Comparison of ENCODE assay signal across 8 cellular contexts in genomic region chr7:43869898-43870240, GRCh38. TPM values are rescaled to one million over a fixed set of nuclear protein-coding genes. Genes with fewer than 3 reads are reported as not detected.
DNase-seq lines count a peak whose midpoint lies in the region; ATAC-seq, FAIRE-seq and TF ChIP-seq lines count a peak whose summit lies in the region.

No MANE protein-coding gene starts in this region.

- TF ChIP-seq CTCF in GM10266 (IDR thresholded peaks at IDR 0.05; ENCODE audit: control insufficient read depth, insufficient read depth, low read depth, missing control alignments) = no peak

- peak overlapping the region; percentile 83 for H3K4me3 Mint-ChIP-seq in dendritic cell treated with granulocyte-macrophage colony-stimulating factor and Interleukin-4, amounts not matched to agents 40 ng/mL and 50 ng/mL, for 4 days

- no peak overlapping the region for H3K27ac ChIP-seq in mesendoderm (ENCODE audit: low read depth, low read length)

- peak; percentile 90 for FAIRE-seq in RCC 7860 (lab: Jason Lieb, UNC)

- H3K36me3 ChIP-seq in mesendoderm (ENCODE audit: control insufficient read depth, insufficient read depth, low read length) = peaks cover 8% of the 10 kb centered on the region

- H3K4me3 ChIP-seq in mesendoderm (ENCODE audit: low read length) = peak overlapping the region; percentile 36

- peak; percentile 12 for ATAC-seq in HG02852 (IDR thresholded peaks at IDR 0.05; ENCODE audit: unreplicated experiment)

- H2BK5ac ChIP-seq in mesendoderm (ENCODE audit: low read length) = no peak overlapping the region

- H3K4me1 ChIP-seq in mesendoderm (ENCODE audit: control insufficient read depth, low read depth, low read length) = no peaks in the 10 kb centered on the region

- no peak overlapping the region for H4K5ac ChIP-seq in mesendoderm (ENCODE audit: low read length)

- H3K36me3 Mint-ChIP-seq in dendritic cell treated with granulocyte-macrophage colony-stimulating factor and Interleukin-4, amounts not matched to agents 40 ng/mL and 50 ng/mL, for 4 days (ENCODE audit: low read depth) = peaks cover 32% of the 10 kb centered on the region

- H3K23ac ChIP-seq in mesendoderm (ENCODE audit: low read length) = no peak overlapping the region

- H3K27ac Mint-ChIP-seq in dendritic cell treated with granulocyte-macrophage colony-stimulating factor and Interleukin-4, amounts not matched to agents 40 ng/mL and 50 ng/mL, for 4 days = peak overlapping the region; percentile 98

- WGBS in mesendoderm (ENCODE audit: extremely low coverage, insufficient coverage, low lambda C conversion rate) = no CpG with 5 or more reads among the region's 12 CpGs

- no peaks in the 10 kb centered on the region for H3K27me3 Mint-ChIP-seq in dendritic cell treated with granulocyte-macrophage colony-stimulating factor and Interleukin-4, amounts not matched to agents 40 ng/mL and 50 ng/mL, for 4 days

- no peaks in the 10 kb centered on the region for H3K79me1 ChIP-seq in mesendoderm (ENCODE audit: low read length)

- no peaks in the 10 kb centered on the region for H3K79me2 ChIP-seq in mesendoderm (ENCODE audit: control insufficient read depth, insufficient read depth, low read length)

- no peaks in the 10 kb centered on the region for H3K27me3 ChIP-seq in mesendoderm (ENCODE audit: insufficient read depth, low read length, poor library complexity)

- peaks cover 56% of the 10 kb centered on the region for H3K4me1 Mint-ChIP-seq in dendritic cell treated with granulocyte-macrophage colony-stimulating factor and Interleukin-4, amounts not matched to agents 40 ng/mL and 50 ng/mL, for 4 days (ENCODE audit: low read depth)

- H2AK5ac ChIP-seq in mesendoderm (ENCODE audit: low read length) = no peak overlapping the region

- no peak overlapping the region for H4K8ac ChIP-seq in mesendoderm (ENCODE audit: low read depth, low read length)

- no peak overlapping the region for H2BK120ac ChIP-seq in mesendoderm (ENCODE audit: low read depth, low read length)

- DNase-seq in GF-D8 (lab: John Stamatoyannopoulos, UW) (peak; percentile 66), RCC 7860 (ENCODE audit: low spot score) (peak; percentile 85), mesendoderm (peak; percentile 65), ureter (ENCODE audit: low spot score) (peak; percentile 55), GM10266 (ENCODE audit: extremely low spot score) (no peak), NK-92 (lab: John Stamatoyannopoulos, UW; ENCODE audit: unreplicated experiment) (no peak)

- H2BK15ac ChIP-seq in mesendoderm (replicated peaks; ENCODE audit: low read depth) = no peak overlapping the region

- peak overlapping the region; percentile 49 for H3K4me2 ChIP-seq in mesendoderm (ENCODE audit: low read length)

- H3K9me3 Mint-ChIP-seq in dendritic cell treated with granulocyte-macrophage colony-stimulating factor and Interleukin-4, amounts not matched to agents 40 ng/mL and 50 ng/mL, for 4 days = no peaks in the 10 kb centered on the region

- intact Hi-C loops in dendritic cell treated with granulocyte-macrophage colony-stimulating factor and Interleukin-4, amounts not matched to agents 40 ng/mL and 50 ng/mL, for 4 days (cut with micrococcal nuclease) = loop anchor here (2.0 kb wide), 1 partner anchor 57 kb away; the partner anchor contains the start of gene UBE2D4

- peak overlapping the region; percentile 81 for H3K56ac ChIP-seq in mesendoderm (ENCODE audit: low read length)

- H3K18ac ChIP-seq in mesendoderm (ENCODE audit: low read length) = peak overlapping the region; percentile 82

- no peak overlapping the region for H3K4ac ChIP-seq in mesendoderm (ENCODE audit: low read depth, low read length)

- peak overlapping the region; percentile 60 for H3K9ac ChIP-seq in mesendoderm (ENCODE audit: low read length)

RNA-seq across cellular contexts. Expression of gene MRPS24, which starts 0.6 kb away (rescaled TPM):
- polyA plus RNA-seq in mesendoderm (2013, experiment 1 of 2) = 190 TPM
- 186 TPM for polyA plus RNA-seq in mesendoderm (2013, experiment 2 of 2)
- 66.7 TPM for total RNA-seq in ureter

RNA-seq across cellular contexts. Expression of gene URGCP, which starts 36.5 kb away (rescaled TPM):
- polyA plus RNA-seq in mesendoderm (2013, experiment 1 of 2) = 13.1 TPM
- 14.1 TPM for polyA plus RNA-seq in mesendoderm (2013, experiment 2 of 2)
- 39.1 TPM for total RNA-seq in ureter

RNA-seq across cellular contexts. Expression of gene UBE2D4, which starts 56.4 kb away (rescaled TPM):
- 4.9 TPM for polyA plus RNA-seq in mesendoderm (2013, experiment 1 of 2)
- polyA plus RNA-seq in mesendoderm (2013, experiment 2 of 2) = 4.4 TPM
- total RNA-seq in ureter = 27.4 TPM

Comparison
In these comparisons a context has a peak if more than half of its experiments do, and no peak if none do; other contexts are left out.
1. DNase-seq: peak in GF-D8 (single experiment), RCC 7860 (single experiment), mesendoderm (single experiment) and ureter (single experiment); none in GM10266 (single experiment) and NK-92 (single experiment).